ENCODE assay signal across 23 cellular contexts in the genomic region with DNA sequence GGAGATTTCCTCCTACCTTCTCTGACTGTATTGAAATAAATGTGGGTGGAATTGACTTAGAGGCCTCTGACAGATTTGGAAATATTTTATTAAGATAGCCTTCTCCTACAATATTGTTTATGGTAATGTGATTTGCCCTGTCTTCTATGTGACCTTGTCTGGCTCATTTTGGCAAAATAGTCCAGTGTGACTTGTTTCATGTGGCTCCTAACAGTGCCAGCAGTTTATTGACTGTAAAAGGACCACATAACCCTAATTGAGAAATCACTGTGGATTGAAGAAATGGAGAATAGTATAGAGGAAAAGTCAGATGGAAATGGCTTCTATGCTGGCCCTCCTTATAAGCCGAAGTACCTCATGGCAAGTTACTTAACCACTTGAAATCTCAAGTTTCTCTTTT.
DNase-seq lines count a peak whose midpoint lies in the region; ATAC-seq, FAIRE-seq and TF ChIP-seq lines count a peak whose summit lies in the region.
"Had no signal": no experiment of that assay in that cellular context is flagged by ENCODE, and none has a peak within 500 bp of the region (broad histone marks: within the 10 kb centered on the region; RNA-seq: fewer than 3 reads in every experiment).

No MANE protein-coding gene starts in this region.

- no peak for TF ChIP-seq RAD21 in HepG2 (CRISPR knock-in tag; IDR thresholded peaks at IDR 0.05)

- H3K27ac ChIP-seq in right lobe of liver (no peak overlapping the region), HepG2 (ENCODE audit: extremely low read length, insufficient read depth, low read length) (no peak overlapping the region)
- H3K27ac ChIP-seq: 22Rv1; A549; BLaER1 treated with 17β-estradiol and CSF1 and Interleukin-3, amounts not matched to agents 10 nM and 100 nM; C4-2B had no signal

- TF ChIP-seq CTCF in right lobe of liver (IDR thresholded peaks at IDR 0.05) (no peak), HepG2 (CRISPR knock-in tag; IDR thresholded peaks at IDR 0.05) (no peak)

- H3K27me3 ChIP-seq in right lobe of liver (no peaks in the 10 kb centered on the region), HepG2 (ENCODE audit: control insufficient read depth in 1 of 2, insufficient read depth in 2 of 2, low read length in 2 of 2) (no peaks in the 10 kb centered on the region), adipocyte (replicated peaks; ENCODE audit: control insufficient read depth, insufficient read depth, low read length) (no peaks in the 10 kb centered on the region)
- H3K27me3 ChIP-seq: BLaER1 treated with 17β-estradiol and CSF1 and Interleukin-3, amounts not matched to agents 10 nM and 100 nM had no signal

- no peaks in the 10 kb centered on the region for H3K36me3 ChIP-seq in right lobe of liver
- H3K36me3 ChIP-seq in HepG2 (replicated peaks in 1 of 2; ENCODE audit: control insufficient read depth in 1 of 2, insufficient read depth in 2 of 2, low read length in 2 of 2): no peaks in the 10 kb centered on the region
- H3K36me3 ChIP-seq in adipocyte (ENCODE audit: control insufficient read depth, insufficient read depth, low read length, severe bottlenecking): no peaks in the 10 kb centered on the region
- H3K36me3 ChIP-seq: BLaER1 treated with 17β-estradiol and CSF1 and Interleukin-3, amounts not matched to agents 10 nM and 100 nM had no signal

- in situ Hi-C loops in HepG2 (cut with HindIII; ENCODE audit: extremely low pct_ligation_motif_present, low pct_unique_long_range_greater_than_20kb): loop anchor here (5.0 kb wide), 1 partner anchor 81 kb away; no protein-coding TSS in a partner anchor

- DNase-seq in DMS79 treated with DMSO at 0.1 percent for 48 hours (lab: John Stamatoyannopoulos, UW) (peak; percentile 43), DMS79 (lab: John Stamatoyannopoulos, UW) (no peak), right lobe of liver (no peak), HepG2 (ENCODE audit: low spot score) (no peak), adipocyte (ENCODE audit: low read depth) (peak; percentile 9), left lobe of liver (ENCODE audit: low spot score) (no peak), NCI-H2107 (lab: John Stamatoyannopoulos, UW) (no peak), superior temporal gyrus (ENCODE audit: extremely low spot score) (no peak)
- DNase-seq: AML-193; Caco-2; Calu3; CD4-positive, alpha-beta T cell; CD8-positive, alpha-beta T cell; GF-D8 had no signal

- TF ChIP-seq POLR2A in right lobe of liver (IDR thresholded peaks at IDR 0.05) (no peak), HepG2 (IDR thresholded peaks at IDR 0.05; ENCODE audit: insufficient read depth in 1 of 2, low read depth in 2 of 2, low read length in 2 of 2) (no peak)

- H3K9me3 ChIP-seq in right lobe of liver: no peaks in the 10 kb centered on the region
- no peaks in the 10 kb centered on the region for H3K9me3 ChIP-seq in HepG2 (ENCODE audit: low read length)
- no peaks in the 10 kb centered on the region for H3K9me3 ChIP-seq in adipocyte (ENCODE audit: control insufficient read depth, low read length)
- H3K9me3 ChIP-seq: A549; BLaER1 treated with 17β-estradiol and CSF1 and Interleukin-3, amounts not matched to agents 10 nM and 100 nM; Caco-2 had no signal

- BruUV-seq in HepG2 (replicated peaks; lab: Mats Ljungman, UMichigan): no TSS peak

- WGBS in right lobe of liver (ENCODE audit: insufficient coverage, low coverage, low lambda C conversion rate, missing lambda C conversion rate): 83% methylated on average over 1 of the region's 1 CpG
- 0% methylated on average over 1 of the region's 1 CpG for WGBS in HepG2 (ENCODE audit: low lambda C conversion rate)

- no peak overlapping the region for H2AFZ ChIP-seq in HepG2 (ENCODE audit: low read length)

- H3K9ac ChIP-seq in HepG2 (ENCODE audit: insufficient read depth, low read depth, low read length): no peak overlapping the region
- H3K9ac ChIP-seq in adipocyte (ENCODE audit: low read length): no peak overlapping the region
- H3K9ac ChIP-seq: BLaER1 treated with 17β-estradiol and CSF1 and Interleukin-3, amounts not matched to agents 10 nM and 100 nM had no signal

- CTCF ChIA-PET in HepG2 (lab: Yijun Ruan, JAX; ENCODE audit: low intra/inter-chr PET ratio, low total read pairs): no interaction called here

- no peak for FAIRE-seq in HepG2 (lab: Jason Lieb, UNC)
- FAIRE-seq: A549, D721Med, G401.6, GM12878, GM12892, GM18507 had no signal

- no peaks in the 10 kb centered on the region for H3K79me2 ChIP-seq in HepG2 (ENCODE audit: insufficient read depth, low read length)

- peak; percentile 33 to 67 (median 49) for ATAC-seq in right lobe of liver
- no peak for ATAC-seq in HepG2
- ATAC-seq in left lobe of liver: peak; percentile 52
- ATAC-seq: A549; CD8-positive, alpha-beta T cell; GM12878 had no signal

- H4K20me1 ChIP-seq in HepG2 (ENCODE audit: insufficient read depth, low read length): no peaks in the 10 kb centered on the region
- H4K20me1 ChIP-seq: BLaER1 treated with 17β-estradiol and CSF1 and Interleukin-3, amounts not matched to agents 10 nM and 100 nM had no signal

- intact Hi-C loops in right lobe of liver (cut with DNase I): no loop called here
- intact Hi-C loops in HepG2 (cut with micrococcal nuclease; ENCODE audit: unreplicated experiment): no loop called here

- H3K4me1 ChIP-seq in right lobe of liver (no peaks in the 10 kb centered on the region), HepG2 (ENCODE audit: insufficient read depth, low read length) (no peaks in the 10 kb centered on the region), adipocyte (ENCODE audit: control insufficient read depth, insufficient read depth, low read length) (peaks cover 36% of the 10 kb centered on the region)
- H3K4me1 ChIP-seq: Caco-2 had no signal

- H3K4me2 ChIP-seq in HepG2 (ENCODE audit: low read depth, low read length): no peak overlapping the region
- H3K4me2 ChIP-seq: A549; BLaER1 treated with 17β-estradiol and CSF1 and Interleukin-3, amounts not matched to agents 10 nM and 100 nM had no signal

- POLR2A ChIA-PET in HepG2 (lab: Yijun Ruan, JAX): no interaction called here

- TF ChIP-seq EP300 in HepG2 (IDR thresholded peaks at IDR 0.05; ENCODE audit: low read depth in 2 of 2, low read length in 2 of 2): no peak
- TF ChIP-seq EP300 in HepG2 (CRISPR knock-in tag; IDR thresholded peaks at IDR 0.05; ENCODE audit: borderline replicate concordance): no peak

- H3K4me3 ChIP-seq in right lobe of liver: no peak overlapping the region
- H3K4me3 ChIP-seq in HepG2 (replicated peaks in 1 of 3; ENCODE audit: insufficient read depth in 1 of 3, low read depth in 2 of 3, low read length in 3 of 3): no peak overlapping the region
- H3K4me3 ChIP-seq in adipocyte (ENCODE audit: low read length): no peak overlapping the region
- H3K4me3 ChIP-seq: A549; BLaER1 treated with 17β-estradiol and CSF1 and Interleukin-3, amounts not matched to agents 10 nM and 100 nM; GM12878 had no signal

TF ChIP-seq in HepG2, 621 proteins besides CTCF, POLR2A, EP300 and RAD21:
- TF ChIP-seq HDAC6 (IDR thresholded peaks at IDR 0.05; ENCODE audit: low read depth, low read length) (no peak), NR2F2 (IDR thresholded peaks at IDR 0.05; ENCODE audit: borderline replicate concordance, low read depth) (no peak), ELF1 (CRISPR knock-in tag; IDR thresholded peaks at IDR 0.05) (no peak), SMARCC2 (IDR thresholded peaks at IDR 0.05) (no peak), REXO4 (CRISPR knock-in tag; IDR thresholded peaks at IDR 0.05; ENCODE audit: borderline replicate concordance) (no peak), SOX13 (IDR thresholded peaks at IDR 0.05) (no peak), SOX13 (CRISPR knock-in tag; conservative IDR thresholded peaks at IDR 0.05 in 1 of 2, IDR thresholded peaks at IDR 0.05 in 1 of 2) (no peak), CEBPB (IDR thresholded peaks at IDR 0.05; ENCODE audit: borderline replicate concordance, low read depth, low read length) (no peak), ZNF282 (IDR thresholded peaks at IDR 0.05; ENCODE audit: partially characterized antibody) (no peak)
- TF ChIP-seq, protein P1, sequence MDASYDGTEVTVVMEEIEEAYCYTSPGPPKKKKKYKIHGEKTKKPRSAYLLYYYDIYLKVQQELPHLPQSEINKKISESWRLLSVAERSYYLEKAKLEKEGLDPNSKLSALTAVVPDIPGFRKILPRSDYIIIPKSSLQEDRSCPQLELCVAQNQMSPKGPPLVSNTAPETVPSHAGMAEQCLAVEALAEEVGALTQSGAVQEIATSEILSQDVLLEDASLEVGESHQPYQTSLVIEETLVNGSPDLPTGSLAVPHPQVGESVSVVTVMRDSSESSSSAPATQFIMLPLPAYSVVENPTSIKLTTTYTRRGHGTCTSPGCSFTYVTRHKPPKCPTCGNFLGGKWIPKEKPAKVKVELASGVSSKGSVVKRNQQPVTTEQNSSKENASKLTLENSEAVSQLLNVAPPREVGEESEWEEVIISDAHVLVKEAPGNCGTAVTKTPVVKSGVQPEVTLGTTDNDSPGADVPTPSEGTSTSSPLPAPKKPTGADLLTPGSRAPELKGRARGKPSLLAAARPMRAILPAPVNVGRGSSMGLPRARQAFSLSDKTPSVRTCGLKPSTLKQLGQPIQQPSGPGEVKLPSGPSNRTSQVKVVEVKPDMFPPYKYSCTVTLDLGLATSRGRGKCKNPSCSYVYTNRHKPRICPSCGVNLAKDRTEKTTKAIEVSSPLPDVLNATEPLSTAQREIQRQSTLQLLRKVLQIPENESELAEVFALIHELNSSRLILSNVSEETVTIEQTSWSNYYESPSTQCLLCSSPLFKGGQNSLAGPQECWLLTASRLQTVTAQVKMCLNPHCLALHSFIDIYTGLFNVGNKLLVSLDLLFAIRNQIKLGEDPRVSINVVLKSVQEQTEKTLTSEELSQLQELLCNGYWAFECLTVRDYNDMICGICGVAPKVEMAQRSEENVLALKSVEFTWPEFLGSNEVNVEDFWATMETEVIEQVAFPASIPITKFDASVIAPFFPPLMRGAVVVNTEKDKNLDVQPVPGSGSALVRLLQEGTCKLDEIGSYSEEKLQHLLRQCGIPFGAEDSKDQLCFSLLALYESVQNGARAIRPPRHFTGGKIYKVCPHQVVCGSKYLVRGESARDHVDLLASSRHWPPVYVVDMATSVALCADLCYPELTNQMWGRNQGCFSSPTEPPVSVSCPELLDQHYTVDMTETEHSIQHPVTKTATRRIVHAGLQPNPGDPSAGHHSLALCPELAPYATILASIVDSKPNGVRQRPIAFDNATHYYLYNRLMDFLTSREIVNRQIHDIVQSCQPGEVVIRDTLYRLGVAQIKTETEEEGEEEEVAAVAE (CRISPR knock-in tag; IDR thresholded peaks at IDR 0.05; ENCODE audit: borderline replicate concordance): no peak
- TF ChIP-seq, protein P2, sequence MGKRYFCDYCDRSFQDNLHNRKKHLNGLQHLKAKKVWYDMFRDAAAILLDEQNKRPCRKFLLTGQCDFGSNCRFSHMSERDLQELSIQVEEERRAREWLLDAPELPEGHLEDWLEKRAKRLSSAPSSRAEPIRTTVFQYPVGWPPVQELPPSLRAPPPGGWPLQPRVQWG (CRISPR knock-in tag; IDR thresholded peaks at IDR 0.05; ENCODE audit: borderline replicate concordance, low read depth): no peak

Comparison
In these comparisons a context has a peak if more than half of its experiments do, and no peak if none do; other contexts are left out.
1. DNase-seq: peak in DMS79 treated with DMSO at 0.1 percent for 48 hours (single experiment) and adipocyte (single experiment); none in DMS79 (single experiment), right lobe of liver (0 of 3), HepG2 (single experiment), left lobe of liver (single experiment), NCI-H2107 (single experiment) and superior temporal gyrus (single experiment).